ENCODE assay signal across 2 cellular contexts in genomic region chr5:132363431-132364112, GRCh38.
A peak's percentile ranks its signal among the peaks of the same experiment; 100 is the strongest.
TF ChIP-seq lines count a peak whose summit lies in the region.

No MANE protein-coding gene starts in this region.

TF ChIP-seq in A549, 52 proteins besides CTCF, POLR2A, EP300 and RAD21 (continued from another document):
- TF ChIP-seq PBX3 (IDR thresholded peaks at IDR 0.05) (no peak), ZNF302 (CRISPR knock-in tag; IDR thresholded peaks at IDR 0.05) (no peak), E2F6 (IDR thresholded peaks at IDR 0.05; ENCODE audit: borderline replicate concordance, low read depth) (no peak), BHLHE40 (IDR thresholded peaks at IDR 0.05; ENCODE audit: low read depth, low read length) (no peak), HDAC2 (IDR thresholded peaks at IDR 0.05) (no peak), HEYL (CRISPR knock-in tag; IDR thresholded peaks at IDR 0.05) (no peak), ZFP36 (IDR thresholded peaks at IDR 0.05; ENCODE audit: borderline replicate concordance, partially characterized antibody) (no peak), SMC3 (IDR thresholded peaks at IDR 0.05) (no peak), EHMT2 (IDR thresholded peaks at IDR 0.05; ENCODE audit: low read depth) (no peak), FOSB (CRISPR knock-in tag; IDR thresholded peaks at IDR 0.05) (no peak), MAFK (IDR thresholded peaks at IDR 0.05; ENCODE audit: partially characterized antibody) (no peak), TFCP2L1 (CRISPR knock-in tag; IDR thresholded peaks at IDR 0.05) (no peak), ESRRA (IDR thresholded peaks at IDR 0.05; ENCODE audit: borderline replicate concordance, low read length) (no peak), NPAS2 (CRISPR knock-in tag; IDR thresholded peaks at IDR 0.05; ENCODE audit: borderline replicate concordance) (no peak), HOXA7 (CRISPR knock-in tag; IDR thresholded peaks at IDR 0.05) (peak; percentile 65; the same call in 1 of the 2 replicates), KDM5A (IDR thresholded peaks at IDR 0.05) (no peak), PHF8 (IDR thresholded peaks at IDR 0.05; ENCODE audit: borderline replicate concordance, low read depth) (no peak), ATOH8 (CRISPR knock-in tag; IDR thresholded peaks at IDR 0.05; ENCODE audit: low read depth) (no peak), FOXS1 (CRISPR knock-in tag; IDR thresholded peaks at IDR 0.05) (no peak), ZC3H11A (IDR thresholded peaks at IDR 0.05) (no peak)

TF ChIP-seq in HEK293, 187 proteins besides CTCF, POLR2A, EP300 and RAD21 (continued from another document and continues in another):
- no peak for TF ChIP-seq ZBTB44 (tag by site-specific recombination; IDR thresholded peaks at IDR 0.05)
- no peak for TF ChIP-seq ZNF488 (tag by site-specific recombination; IDR thresholded peaks at IDR 0.05)
- TF ChIP-seq ZNF571 (tag by site-specific recombination; IDR thresholded peaks at IDR 0.05) = no peak
- TF ChIP-seq ZNF624 (tag by site-specific recombination; IDR thresholded peaks at IDR 0.05) = no peak
- no peak for TF ChIP-seq ZNF423 (tag by site-specific recombination; IDR thresholded peaks at IDR 0.05)
- TF ChIP-seq ZNF626 (tag by site-specific recombination; IDR thresholded peaks at IDR 0.05) = no peak
- TF ChIP-seq ZNF645 (tag by site-specific recombination; IDR thresholded peaks at IDR 0.05) = no peak
- 0 out of 2 replicates have a peak, but pooled peaks have one; percentile 27 for TF ChIP-seq ZNF335 (tag by site-specific recombination; conservative IDR thresholded peaks at IDR 0.05)
- TF ChIP-seq ZFP3 (tag by site-specific recombination; IDR thresholded peaks at IDR 0.05; ENCODE audit: low read depth) = no peak
- TF ChIP-seq PRDM1 (tag by site-specific recombination; IDR thresholded peaks at IDR 0.05) = peak; percentile 92
- no peak for TF ChIP-seq ZBTB10 (tag by site-specific recombination; IDR thresholded peaks at IDR 0.05)
- TF ChIP-seq INSM2 (tag by site-specific recombination; IDR thresholded peaks at IDR 0.05) = peak; percentile 44; the same call in 1 of the 2 replicates
- no peak for TF ChIP-seq ELK4 (IDR thresholded peaks at IDR 0.05; ENCODE audit: borderline replicate concordance, low read depth, low read length)
- no peak for TF ChIP-seq ZNF501 (tag by site-specific recombination; IDR thresholded peaks at IDR 0.05)
- no peak for TF ChIP-seq AEBP2 (tag by site-specific recombination; IDR thresholded peaks at IDR 0.05; ENCODE audit: borderline replicate concordance)
- no peak for TF ChIP-seq KLF10 (tag by site-specific recombination; IDR thresholded peaks at IDR 0.05)
- peak; percentile 50; the same call in 1 of the 2 replicates for TF ChIP-seq ZNF692 (tag by site-specific recombination; IDR thresholded peaks at IDR 0.05)
- TF ChIP-seq ZNF26 (tag by site-specific recombination; IDR thresholded peaks at IDR 0.05) = no peak
- TF ChIP-seq ZNF629 (tag by site-specific recombination; IDR thresholded peaks at IDR 0.05) = peak; percentile 73
- no peak for TF ChIP-seq ZNF704 (tag by site-specific recombination; IDR thresholded peaks at IDR 0.05)
- no peak for TF ChIP-seq ZBTB26 (tag by site-specific recombination; optimal IDR thresholded peaks at IDR 0.05)
- no peak; the same call in 1 of the 2 replicates for TF ChIP-seq ZNF24 (tag by site-specific recombination; IDR thresholded peaks at IDR 0.05)
- TF ChIP-seq ZNF146 (tag by site-specific recombination; IDR thresholded peaks at IDR 0.05) = no peak
- TF ChIP-seq KLF1 (tag by site-specific recombination; IDR thresholded peaks at IDR 0.05) = no peak
- peak; percentile 39; the same call in 1 of the 2 replicates for TF ChIP-seq KLF8 (tag by site-specific recombination; IDR thresholded peaks at IDR 0.05)
- no peak for TF ChIP-seq ZNF623 (tag by site-specific recombination; IDR thresholded peaks at IDR 0.05)
- TF ChIP-seq ZNF426 (tag by site-specific recombination; IDR thresholded peaks at IDR 0.05) = no peak
- TF ChIP-seq ZNF791 (tag by site-specific recombination; IDR thresholded peaks at IDR 0.05) = no peak
- no peak for TF ChIP-seq ZNF394 (tag by site-specific recombination; IDR thresholded peaks at IDR 0.05; ENCODE audit: borderline replicate concordance)
- TF ChIP-seq ZBTB48 (tag by site-specific recombination; IDR thresholded peaks at IDR 0.05) = peak; percentile 74
- no peak for TF ChIP-seq PRDM4 (tag by site-specific recombination; IDR thresholded peaks at IDR 0.05)
- TF ChIP-seq IKZF3 (tag by site-specific recombination; IDR thresholded peaks at IDR 0.05) = no peak
